ENCODE assay signal across 8 cellular contexts in genomic region chr19:42242071-42242511, GRCh38.
DNase-seq lines count a peak whose midpoint lies in the region; ATAC-seq, FAIRE-seq and TF ChIP-seq lines count a peak whose summit lies in the region.

No MANE protein-coding gene starts in this region.

- TF ChIP-seq CTCF in GM06990 (IDR thresholded peaks at IDR 0.05; ENCODE audit: insufficient read depth, low read length, poor library complexity, severe bottlenecking): no peak
- no peak for TF ChIP-seq CTCF in D721Med (IDR thresholded peaks at IDR 0.05; ENCODE audit: insufficient read depth, missing control alignments)

- ATAC-seq in HG02852 (IDR thresholded peaks at IDR 0.05; ENCODE audit: unreplicated experiment): peak; percentile 0
- no peak for ATAC-seq in HG03378 (IDR thresholded peaks at IDR 0.05; ENCODE audit: unreplicated experiment)

- peaks cover 59% of the 10 kb centered on the region for H3K4me1 Mint-ChIP-seq in activated naive CD4-positive, alpha-beta T cell treated with anti-CD3 and anti-CD28 coated beads, Interleukin-2, amount 50 U/mL, for 24 hours

- H3K36me3 ChIP-seq in GM06990 (ENCODE audit: control insufficient read depth, insufficient read depth, low read length): peaks cover 8% of the 10 kb centered on the region

- no peaks in the 10 kb centered on the region for H3K27me3 ChIP-seq in GM06990 (replicated peaks; ENCODE audit: control insufficient read depth, insufficient read depth, low read length)

- H3K27me3 Mint-ChIP-seq in activated naive CD4-positive, alpha-beta T cell treated with anti-CD3 and anti-CD28 coated beads, Interleukin-2, amount 50 U/mL, for 24 hours: no peaks in the 10 kb centered on the region

- H3K9me3 Mint-ChIP-seq in activated naive CD4-positive, alpha-beta T cell treated with anti-CD3 and anti-CD28 coated beads, Interleukin-2, amount 50 U/mL, for 24 hours: no peaks in the 10 kb centered on the region

- H3K36me3 Mint-ChIP-seq in activated naive CD4-positive, alpha-beta T cell treated with anti-CD3 and anti-CD28 coated beads, Interleukin-2, amount 50 U/mL, for 24 hours: peaks cover 3% of the 10 kb centered on the region

- H3K9me3 ChIP-seq in iPS-18c (ENCODE audit: control insufficient read depth, insufficient read depth, low read length): no peaks in the 10 kb centered on the region

- H3K4me3 ChIP-seq in GM06990 (replicated peaks; ENCODE audit: low read depth, low read length) (peak overlapping the region; percentile 94), iPS-18c (ENCODE audit: insufficient read depth, low read depth, low read length) (peak overlapping the region; percentile 83)

- H3K27ac Mint-ChIP-seq in activated naive CD4-positive, alpha-beta T cell treated with anti-CD3 and anti-CD28 coated beads, Interleukin-2, amount 50 U/mL, for 24 hours: peak overlapping the region; percentile 87

- DNase-seq in GM06990 (ENCODE audit: extremely low read depth, insufficient read length) (no peak), D721Med (ENCODE audit: insufficient read length, low spot score) (no peak), T-helper 9 cell (no peak)
- DNase-seq in stimulated activated CD4-positive, alpha-beta T cell treated with anti-CD3 and anti-CD28 coated beads, Interleukin-4, amount 100 ng/mL, for 24 hours: peak; percentile 34

- peak overlapping the region; percentile 91 for H3K4me3 Mint-ChIP-seq in activated naive CD4-positive, alpha-beta T cell treated with anti-CD3 and anti-CD28 coated beads, Interleukin-2, amount 50 U/mL, for 24 hours

- no peak for FAIRE-seq in D721Med (lab: Jason Lieb, UNC)
